Comparison of ENCODE assay signal across 14 cellular contexts in the genomic region with DNA sequence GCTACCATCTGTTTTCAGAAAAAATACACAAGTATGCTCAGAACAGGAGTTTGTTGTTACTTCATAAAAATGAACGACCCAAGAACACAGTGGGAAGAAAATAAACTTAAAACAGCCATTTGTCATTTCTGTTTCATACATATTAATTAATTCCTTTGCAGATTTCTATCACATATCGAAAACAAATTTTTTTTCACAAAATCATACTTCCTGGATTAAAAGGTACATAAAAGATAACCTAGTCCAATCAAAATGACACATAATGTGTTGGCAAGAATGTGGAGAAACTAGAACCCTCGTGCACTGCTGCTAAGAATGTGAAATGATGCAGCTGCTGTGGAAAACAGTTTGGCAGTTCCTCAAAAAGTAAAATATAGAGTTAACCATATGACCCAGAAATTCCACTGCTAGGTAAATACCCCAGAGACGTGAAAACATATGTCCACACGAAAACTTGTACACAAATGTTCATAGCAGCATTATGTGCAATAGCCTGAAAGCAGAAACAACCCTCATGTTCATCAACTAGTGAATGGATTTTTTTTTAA. TPM values are rescaled to one million over a fixed set of nuclear protein-coding genes. Genes with fewer than 3 reads are reported as not detected.
DNase-seq lines count a peak whose midpoint lies in the region; ATAC-seq, FAIRE-seq and TF ChIP-seq lines count a peak whose summit lies in the region.
"Had no signal": no experiment of that assay in that cellular context is flagged by ENCODE, and none has a peak within 500 bp of the region (broad histone marks: within the 10 kb centered on the region; RNA-seq: fewer than 3 reads in every experiment).

No MANE protein-coding gene starts in this region.

- no peaks in the 10 kb centered on the region for H3K36me3 ChIP-seq in RWPE2 (ENCODE audit: low read depth)

- H3K4me1 Mint-ChIP-seq in activated CD4-positive, alpha-beta memory T cell treated with anti-CD3 and anti-CD28 coated beads, Interleukin-2, amount 10 ng/mL, durations not matched to agents 7 days and 5 days, result no peaks in the 10 kb centered on the region
- H3K4me1 Mint-ChIP-seq: activated naive CD8-positive, alpha-beta T cell treated with anti-CD3 and anti-CD28 coated beads, Interleukin-2, amount 10 ng/mL, durations not matched to agents 7 days and 5 days had no signal

- CTCF ChIA-PET in activated CD4-positive, alpha-beta memory T cell treated with anti-CD3 and anti-CD28 coated beads, Interleukin-2, amount 10 ng/mL, durations not matched to agents 7 days and 5 days (lab: Charles Lee), result no interaction called here

- peak; percentile 6 for FAIRE-seq in H54 (lab: Jason Lieb, UNC)

- POLR2A ChIA-PET in activated CD4-positive, alpha-beta memory T cell treated with anti-CD3 and anti-CD28 coated beads, Interleukin-2, amount 10 ng/mL, durations not matched to agents 7 days and 5 days (lab: Charles Lee), result no interaction called here

- H3K4me3 ChIP-seq in RWPE2 (ENCODE audit: severe bottlenecking) (no peak overlapping the region), skeletal muscle cell (ENCODE audit: low read depth, low read length) (no peak overlapping the region)

- peaks cover 2% of the 10 kb centered on the region for H3K9me3 Mint-ChIP-seq in activated CD4-positive, alpha-beta memory T cell treated with anti-CD3 and anti-CD28 coated beads, Interleukin-2, amount 10 ng/mL, durations not matched to agents 7 days and 5 days
- H3K9me3 Mint-ChIP-seq: activated naive CD8-positive, alpha-beta T cell treated with anti-CD3 and anti-CD28 coated beads, Interleukin-2, amount 10 ng/mL, durations not matched to agents 7 days and 5 days had no signal

- ATAC-seq in RWPE2 (ENCODE audit: low read depth) (no peak), GM21526 (IDR thresholded peaks at IDR 0.05; ENCODE audit: low FRiP score, unreplicated experiment) (no peak)

- no peaks in the 10 kb centered on the region for H3K36me3 Mint-ChIP-seq in activated CD4-positive, alpha-beta memory T cell treated with anti-CD3 and anti-CD28 coated beads, Interleukin-2, amount 10 ng/mL, durations not matched to agents 7 days and 5 days (ENCODE audit: low read depth)
- H3K36me3 Mint-ChIP-seq: activated naive CD8-positive, alpha-beta T cell treated with anti-CD3 and anti-CD28 coated beads, Interleukin-2, amount 10 ng/mL, durations not matched to agents 7 days and 5 days had no signal

- no peak for DNase-seq in H54 (ENCODE audit: insufficient read length, low spot score)
- DNase-seq in RWPE2 (ENCODE audit: low spot score), result no peak
- peak; percentile 62 for DNase-seq in fibroblast of gingiva (ENCODE audit: low read depth)
- peak; percentile 82 for DNase-seq in skeletal muscle cell (ENCODE audit: low read depth)
- DNase-seq in activated CD4-positive, alpha-beta memory T cell treated with anti-CD3 and anti-CD28 coated beads, Interleukin-2, amount 10 ng/mL, durations not matched to agents 7 days and 5 days, result no peak
- no peak for DNase-seq in NOMO-1 treated with DMSO at 0.1 percent for 48 hours (lab: John Stamatoyannopoulos, UW; ENCODE audit: unreplicated experiment)
- no peak for DNase-seq in NCI-H510A (lab: John Stamatoyannopoulos, UW)
- DNase-seq: activated naive CD8-positive, alpha-beta T cell treated with anti-CD3 and anti-CD28 coated beads, Interleukin-2, amount 10 ng/mL, durations not matched to agents 7 days and 5 days; Calu3; KG1; NCI-H2107; substantia nigra; T-helper 9 cell had no signal

- TF ChIP-seq CTCF in RWPE2 (IDR thresholded peaks at IDR 0.05; ENCODE audit: poor library complexity, severe bottlenecking), result no peak

- H3K27ac ChIP-seq in RWPE2 (ENCODE audit: poor library complexity, severe bottlenecking), result peak overlapping the region; percentile 31

- H3K9me3 ChIP-seq in RWPE2 (ENCODE audit: severe bottlenecking), result no peaks in the 10 kb centered on the region

- peaks cover 42% of the 10 kb centered on the region for H3K4me1 ChIP-seq in RWPE2 (ENCODE audit: insufficient read depth, poor library complexity, severe bottlenecking)

- no peak for TF ChIP-seq POLR2A in H54 (IDR thresholded peaks at IDR 0.05; ENCODE audit: low read depth, low read length)

- H3K27me3 Mint-ChIP-seq in activated CD4-positive, alpha-beta memory T cell treated with anti-CD3 and anti-CD28 coated beads, Interleukin-2, amount 10 ng/mL, durations not matched to agents 7 days and 5 days, result no peaks in the 10 kb centered on the region
- H3K27me3 Mint-ChIP-seq: activated naive CD8-positive, alpha-beta T cell treated with anti-CD3 and anti-CD28 coated beads, Interleukin-2, amount 10 ng/mL, durations not matched to agents 7 days and 5 days had no signal

- H3K27me3 ChIP-seq in RWPE2 (ENCODE audit: insufficient read depth, poor library complexity, severe bottlenecking), result no peaks in the 10 kb centered on the region

- no peak overlapping the region for H3K27ac Mint-ChIP-seq in activated CD4-positive, alpha-beta memory T cell treated with anti-CD3 and anti-CD28 coated beads, Interleukin-2, amount 10 ng/mL, durations not matched to agents 7 days and 5 days
- H3K27ac Mint-ChIP-seq: activated naive CD8-positive, alpha-beta T cell treated with anti-CD3 and anti-CD28 coated beads, Interleukin-2, amount 10 ng/mL, durations not matched to agents 7 days and 5 days had no signal

- H3K4me3 Mint-ChIP-seq in activated CD4-positive, alpha-beta memory T cell treated with anti-CD3 and anti-CD28 coated beads, Interleukin-2, amount 10 ng/mL, durations not matched to agents 7 days and 5 days, result no peak overlapping the region
- H3K4me3 Mint-ChIP-seq: activated naive CD8-positive, alpha-beta T cell treated with anti-CD3 and anti-CD28 coated beads, Interleukin-2, amount 10 ng/mL, durations not matched to agents 7 days and 5 days had no signal

RNA-seq across cellular contexts. Expression of gene MYO10, which starts 46.0 kb away (rescaled TPM):
- under 1 TPM in 1 of 2 experiments, not detected in 1; 0.23 TPM for total RNA-seq in activated CD4-positive, alpha-beta memory T cell treated with anti-CD3 and anti-CD28 coated beads, Interleukin-2, amount 10 ng/mL, durations not matched to agents 7 days and 5 days
- total RNA-seq: activated naive CD8-positive, alpha-beta T cell treated with anti-CD3 and anti-CD28 coated beads, Interleukin-2, amount 10 ng/mL, durations not matched to agents 7 days and 5 days had no signal

Comparison
In these comparisons a context has a peak if more than half of its experiments do, and no peak if none do; other contexts are left out.
1. DNase-seq: peak in fibroblast of gingiva (single experiment) and skeletal muscle cell (single experiment); none in H54 (single experiment), RWPE2 (single experiment), activated CD4-positive, alpha-beta memory T cell treated with anti-CD3 and anti-CD28 coated beads, Interleukin-2, amount 10 ng/mL, durations not matched to agents 7 days and 5 days (single experiment), NOMO-1 treated with DMSO at 0.1 percent for 48 hours (single experiment) and NCI-H510A (single experiment).